In the genomic region with DNA sequence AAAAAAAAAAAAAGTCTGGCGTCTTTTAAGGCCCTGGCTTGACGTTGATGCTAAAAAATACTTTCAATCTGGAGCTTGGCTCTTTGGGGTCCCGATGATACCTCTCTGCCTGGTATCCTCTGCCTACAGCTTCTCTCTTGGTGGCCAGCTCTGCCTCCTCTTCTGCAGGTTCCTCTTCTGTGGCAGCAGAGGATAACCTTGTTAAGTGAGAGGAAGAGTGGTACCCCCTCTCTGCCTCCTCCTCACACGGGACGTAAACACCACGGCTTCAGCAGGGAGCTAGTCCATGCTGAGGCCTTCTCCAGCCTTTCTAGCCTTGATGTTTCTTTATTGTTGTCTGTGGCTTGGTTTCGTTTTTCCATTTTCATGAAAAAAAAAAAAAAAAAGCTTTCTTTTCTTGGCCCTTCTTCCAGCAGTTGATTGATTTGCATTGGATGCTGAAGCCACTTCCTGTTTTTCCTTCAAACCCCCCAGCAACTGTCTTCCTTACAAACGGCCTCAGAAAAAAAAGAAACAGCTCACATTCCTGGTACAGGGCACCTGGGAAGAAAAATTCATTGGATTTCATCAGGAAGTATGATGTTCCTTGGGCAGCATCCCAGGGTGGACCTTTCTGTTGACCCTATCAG, we compare ENCODE assay signal across 14 cellular contexts.
DNase-seq lines count a peak whose midpoint lies in the region; ATAC-seq lines count a peak whose summit lies in the region.
"Had no signal": no experiment of that assay in that cellular context is flagged by ENCODE, and none has a peak within 500 bp of the region (broad histone marks: within the 10 kb centered on the region; RNA-seq: fewer than 3 reads in every experiment).

No MANE protein-coding gene starts in this region.

- no peaks in the 10 kb centered on the region for H3K36me3 ChIP-seq in BLaER1 treated with 17β-estradiol and CSF1 and Interleukin-3, amounts not matched to agents 10 nM and 100 nM
- H3K36me3 ChIP-seq in HUES48 (ENCODE audit: control insufficient read depth, insufficient read depth, low read length) = no peaks in the 10 kb centered on the region
- no peaks in the 10 kb centered on the region for H3K36me3 ChIP-seq in iPS DF 6.9 (ENCODE audit: control insufficient read depth, insufficient read depth, low read length)
- H3K36me3 ChIP-seq: left lung, suprapubic skin had no signal

- no peaks in the 10 kb centered on the region for H3K9me3 ChIP-seq in BLaER1 treated with 17β-estradiol and CSF1 and Interleukin-3, amounts not matched to agents 10 nM and 100 nM (replicated peaks in 1 of 11)
- no peaks in the 10 kb centered on the region for H3K9me3 ChIP-seq in HUES48 (ENCODE audit: control insufficient read depth, insufficient read depth, low read length)
- H3K9me3 ChIP-seq in iPS DF 6.9 (ENCODE audit: control insufficient read depth, insufficient read depth, low read length) = no peaks in the 10 kb centered on the region
- H3K9me3 ChIP-seq: suprapubic skin had no signal

- H3K27me3 ChIP-seq in BLaER1 treated with 17β-estradiol and CSF1 and Interleukin-3, amounts not matched to agents 10 nM and 100 nM = no peaks in the 10 kb centered on the region
- no peaks in the 10 kb centered on the region for H3K27me3 ChIP-seq in HUES48 (ENCODE audit: control insufficient read depth, insufficient read depth, low read length)
- H3K27me3 ChIP-seq in iPS DF 6.9 (ENCODE audit: control insufficient read depth, insufficient read depth, low read length) = no peaks in the 10 kb centered on the region
- H3K27me3 ChIP-seq: foreskin keratinocyte, left lung, suprapubic skin had no signal

- H3K27ac Mint-ChIP-seq in T-helper 1 cell treated with Interleukin-12 subunit alpha and Interleukin-12 subunit beta and Interleukin-4 antibody, amounts not matched to agents 30 μg/mL and 1 μg/mL, for 36 hours = peak overlapping the region; percentile 92

- peaks cover 20% of the 10 kb centered on the region for H3K4me1 Mint-ChIP-seq in T-helper 1 cell treated with Interleukin-12 subunit alpha and Interleukin-12 subunit beta and Interleukin-4 antibody, amounts not matched to agents 30 μg/mL and 1 μg/mL, for 36 hours (ENCODE audit: low read depth)

- H3K4me1 ChIP-seq in BLaER1 treated with 17β-estradiol and CSF1 and Interleukin-3, amounts not matched to agents 10 nM and 100 nM = peaks cover 29 to 43% (median 33%) of the 10 kb centered on the region in 10 experiments
- H3K4me1 ChIP-seq in HUES48 (ENCODE audit: control insufficient read depth, insufficient read depth, low read length) (peaks cover 59% of the 10 kb centered on the region), iPS DF 6.9 (ENCODE audit: control insufficient read depth, insufficient read depth, low read length) (peaks cover 19% of the 10 kb centered on the region)
- H3K4me1 ChIP-seq: foreskin keratinocyte, left lung had no signal

- H4K20me1 ChIP-seq in BLaER1 treated with 17β-estradiol and CSF1 and Interleukin-3, amounts not matched to agents 10 nM and 100 nM = no peaks in the 10 kb centered on the region

- H3K9ac ChIP-seq in BLaER1 treated with 17β-estradiol and CSF1 and Interleukin-3, amounts not matched to agents 10 nM and 100 nM = peak overlapping the region in 8 of 11 experiments; percentile 13 to 54 (median 28); a peak in 12 of 22 replicates
- H3K9ac ChIP-seq in HUES48 (ENCODE audit: low read depth, low read length) = no peak overlapping the region; the same call in 1 of the 2 replicates

- no peaks in the 10 kb centered on the region for H3K9me3 Mint-ChIP-seq in T-helper 1 cell treated with Interleukin-12 subunit alpha and Interleukin-12 subunit beta and Interleukin-4 antibody, amounts not matched to agents 30 μg/mL and 1 μg/mL, for 36 hours

- peaks cover 26% of the 10 kb centered on the region for H3K27me3 Mint-ChIP-seq in T-helper 1 cell treated with Interleukin-12 subunit alpha and Interleukin-12 subunit beta and Interleukin-4 antibody, amounts not matched to agents 30 μg/mL and 1 μg/mL, for 36 hours (ENCODE audit: low read depth)

- no CpG with 5 or more reads among the region's 8 CpGs for WGBS in iPS DF 6.9 (ENCODE audit: insufficient coverage, insufficient read length)

- peak overlapping the region in 2 of 10 experiments; percentile 10 to 27; a peak in 3 of 20 replicates for H3K4me3 ChIP-seq in BLaER1 treated with 17β-estradiol and CSF1 and Interleukin-3, amounts not matched to agents 10 nM and 100 nM
- no peak overlapping the region for H3K4me3 ChIP-seq in HUES48 (ENCODE audit: low read depth, low read length)
- H3K4me3 ChIP-seq in iPS DF 6.9 (ENCODE audit: low read length) = no peak overlapping the region
- H3K4me3 ChIP-seq: left lung, suprapubic skin had no signal

- ATAC-seq in GM19463 (IDR thresholded peaks at IDR 0.05; ENCODE audit: unreplicated experiment) (no peak), GM21423 (IDR thresholded peaks at IDR 0.05; ENCODE audit: unreplicated experiment) (no peak)
- ATAC-seq: activated T-cell treated with anti-CD3 and anti-CD28 coated beads, Interleukin-2, amount 50 U/mL, for 4 hours; foreskin keratinocyte; left lung had no signal

- H3K4me2 ChIP-seq in BLaER1 treated with 17β-estradiol and CSF1 and Interleukin-3, amounts not matched to agents 10 nM and 100 nM = peak overlapping the region; percentile 66 to 87 (median 78)

- DNase-seq in iPS DF 6.9 (ENCODE audit: low read depth, low spot score) = no peak
- no peak for DNase-seq in UCSD-AML1 (lab: John Stamatoyannopoulos, UW; ENCODE audit: unreplicated experiment)
- DNase-seq: activated T-cell treated with anti-CD3 and anti-CD28 coated beads, Interleukin-2, amount 50 U/mL, for 4 hours; foreskin keratinocyte; left lung; NCI-H1105; posterior cingulate gyrus; stimulated activated CD4-positive, alpha-beta T cell treated with anti-CD3 and anti-CD28 coated beads, Interleukin-4, amount 100 ng/mL, for 24 hours had no signal

- H3K27ac ChIP-seq in BLaER1 treated with 17β-estradiol and CSF1 and Interleukin-3, amounts not matched to agents 10 nM and 100 nM = peak overlapping the region in 9 of 11 experiments; percentile 7 to 66 (median 54); a peak in 16 of 22 replicates
- H3K27ac ChIP-seq in HUES48 (ENCODE audit: low read depth, low read length) (peak overlapping the region; percentile 87), iPS DF 6.9 (ENCODE audit: low read length) (peak overlapping the region; percentile 76)
- H3K27ac ChIP-seq: foreskin keratinocyte, left lung, suprapubic skin had no signal

- no peaks in the 10 kb centered on the region for H3K36me3 Mint-ChIP-seq in T-helper 1 cell treated with Interleukin-12 subunit alpha and Interleukin-12 subunit beta and Interleukin-4 antibody, amounts not matched to agents 30 μg/mL and 1 μg/mL, for 36 hours (ENCODE audit: low read depth)

- H3K4me3 Mint-ChIP-seq in T-helper 1 cell treated with Interleukin-12 subunit alpha and Interleukin-12 subunit beta and Interleukin-4 antibody, amounts not matched to agents 30 μg/mL and 1 μg/mL, for 36 hours = peak overlapping the region; percentile 74
